13 cellular contexts compared by ENCODE assay signal in the genomic region with DNA sequence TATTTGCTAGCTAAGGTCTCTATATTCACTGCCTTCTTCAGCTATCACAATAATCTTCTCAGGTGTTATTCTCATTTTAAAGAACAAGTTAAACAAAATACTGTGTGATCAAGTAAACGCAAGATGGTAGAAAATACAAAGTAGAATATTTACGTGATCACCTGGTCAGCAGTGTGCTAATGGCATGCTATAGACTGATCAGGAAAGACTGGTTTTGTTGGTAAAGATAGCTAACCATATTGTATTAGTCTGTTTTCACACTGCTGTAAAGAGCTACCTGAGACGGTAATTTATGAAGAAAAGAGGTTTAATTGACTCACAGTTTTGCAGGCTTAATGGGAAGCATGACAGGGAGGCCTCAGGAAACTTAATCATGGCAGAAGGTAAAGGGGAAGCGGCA.
"Had no signal": no experiment of that assay in that cellular context is flagged by ENCODE, and none has a peak within 500 bp of the region (broad histone marks: within the 10 kb centered on the region; RNA-seq: fewer than 3 reads in every experiment).

No MANE protein-coding gene starts in this region.

- ATAC-seq: activated CD8-positive, alpha-beta T cell treated with anti-CD3 and anti-CD28 coated beads for 36 hours; body of pancreas; psoas muscle; right lobe of liver; upper lobe of right lung had no signal

- H3K27me3 ChIP-seq: body of pancreas, right lobe of liver, upper lobe of right lung had no signal

- DNase-seq: activated CD4-positive, alpha-beta T cell treated with anti-CD3 and anti-CD28 coated beads for 1 hour; activated CD8-positive, alpha-beta memory T cell treated with anti-CD3 and anti-CD28 coated beads, Interleukin-2, amount 50 U/mL, for 48 hours; activated CD8-positive, alpha-beta T cell treated with anti-CD3 and anti-CD28 coated beads for 36 hours; activated naive CD4-positive, alpha-beta T cell treated with anti-CD3 and anti-CD28 coated beads, Interleukin-2, amount 10 ng/mL, durations not matched to agents 7 days and 5 days; body of pancreas; endodermal cell; nephron progenitor cell; psoas muscle; right lobe of liver; stimulated activated CD4-positive, alpha-beta T cell treated with anti-CD3 and anti-CD28 coated beads, Interleukin-2, amount 100 ng/mL, for 24 hours; stimulated activated naive CD4-positive, alpha-beta T cell; SW 1271; upper lobe of right lung had no signal

- H3K9me3 ChIP-seq: body of pancreas, psoas muscle, right lobe of liver, upper lobe of right lung had no signal

- H3K27ac Mint-ChIP-seq: activated CD8-positive, alpha-beta T cell treated with anti-CD3 and anti-CD28 coated beads for 36 hours; activated naive CD4-positive, alpha-beta T cell treated with anti-CD3 and anti-CD28 coated beads, Interleukin-2, amount 10 ng/mL, durations not matched to agents 7 days and 5 days; endodermal cell; nephron progenitor cell had no signal

- H3K9me3 Mint-ChIP-seq: activated CD8-positive, alpha-beta T cell treated with anti-CD3 and anti-CD28 coated beads for 36 hours; endodermal cell had no signal

- H3K4me3 ChIP-seq: body of pancreas, psoas muscle, right lobe of liver, upper lobe of right lung had no signal

- H3K4me3 Mint-ChIP-seq: activated CD8-positive, alpha-beta T cell treated with anti-CD3 and anti-CD28 coated beads for 36 hours; activated naive CD4-positive, alpha-beta T cell treated with anti-CD3 and anti-CD28 coated beads, Interleukin-2, amount 10 ng/mL, durations not matched to agents 7 days and 5 days; endodermal cell; nephron progenitor cell had no signal

- H3K27me3 Mint-ChIP-seq: activated CD8-positive, alpha-beta T cell treated with anti-CD3 and anti-CD28 coated beads for 36 hours; activated naive CD4-positive, alpha-beta T cell treated with anti-CD3 and anti-CD28 coated beads, Interleukin-2, amount 10 ng/mL, durations not matched to agents 7 days and 5 days had no signal

- H3K27ac ChIP-seq: body of pancreas, psoas muscle, right lobe of liver had no signal
